ENCODE assay signal across 25 cellular contexts in genomic region chr5:127216906-127217675, GRCh38.
DNase-seq lines count a peak whose midpoint lies in the region; ATAC-seq, FAIRE-seq and TF ChIP-seq lines count a peak whose summit lies in the region.
"Had no signal": no experiment of that assay in that cellular context is flagged by ENCODE, and none has a peak within 500 bp of the region (broad histone marks: within the 10 kb centered on the region; RNA-seq: fewer than 3 reads in every experiment).

No MANE protein-coding gene starts in this region.

- H3F3A ChIP-seq in MM.1S (ENCODE audit: insufficient read depth, low read length), result no peaks in the 10 kb centered on the region

- no peaks in the 10 kb centered on the region for H4K20me1 ChIP-seq in MM.1S (ENCODE audit: insufficient read depth, low read length)

- no peak overlapping the region for H3K27ac Mint-ChIP-seq in T-helper 2 cell treated with Interferon-gamma antibody and Interleukin-4, amounts not matched to agents 5 μg/mL and 100 μg/mL, for 36 hours
- H3K27ac Mint-ChIP-seq: naive B cell had no signal

- in situ Hi-C loops in brain microvascular endothelial cell (cut with HindIII; ENCODE audit: low pct_ligation_motif_present, low sequenced_read_pairs), result no loop called here

- no peak overlapping the region for H4K8ac ChIP-seq in mesendoderm (ENCODE audit: low read depth, low read length)

- ATAC-seq in left cardiac atrium (no peak), HG03354 (IDR thresholded peaks at IDR 0.05; ENCODE audit: poor library complexity, severe bottlenecking, unreplicated experiment) (no peak)
- ATAC-seq: GM12878, Right ventricle myocardium inferior had no signal

- no peak overlapping the region for H2BK120ac ChIP-seq in mesendoderm (ENCODE audit: low read depth, low read length)

- no peaks in the 10 kb centered on the region for H3K9me3 Mint-ChIP-seq in T-helper 2 cell treated with Interferon-gamma antibody and Interleukin-4, amounts not matched to agents 5 μg/mL and 100 μg/mL, for 36 hours

- WGBS in mesendoderm (ENCODE audit: extremely low coverage, insufficient coverage, low lambda C conversion rate), result no CpG with 5 or more reads among the region's 3 CpGs

- H3K4ac ChIP-seq in mesendoderm (ENCODE audit: low read depth, low read length), result no peak overlapping the region

- intact Hi-C loops in left cardiac atrium (cut with DNase I), result no loop called here

- no peak overlapping the region for H3K4me3 Mint-ChIP-seq in T-helper 2 cell treated with Interferon-gamma antibody and Interleukin-4, amounts not matched to agents 5 μg/mL and 100 μg/mL, for 36 hours
- H3K4me3 Mint-ChIP-seq: naive B cell had no signal

- no peaks in the 10 kb centered on the region for H3K79me2 ChIP-seq in mesendoderm (ENCODE audit: control insufficient read depth, insufficient read depth, low read length)
- H3K79me2 ChIP-seq in MM.1S (ENCODE audit: low read length), result no peaks in the 10 kb centered on the region

- H3K27ac ChIP-seq in cardiac muscle cell (no peak overlapping the region), brain microvascular endothelial cell (no peak overlapping the region), mesendoderm (ENCODE audit: low read depth, low read length) (no peak overlapping the region), MM.1S (ENCODE audit: low read length) (no peak overlapping the region)
- H3K27ac ChIP-seq: stomach had no signal

- peaks cover 2% of the 10 kb centered on the region for H3K27me3 Mint-ChIP-seq in T-helper 2 cell treated with Interferon-gamma antibody and Interleukin-4, amounts not matched to agents 5 μg/mL and 100 μg/mL, for 36 hours (ENCODE audit: low read depth)

- H3K9me3 ChIP-seq in cardiac muscle cell (ENCODE audit: low read depth) (no peaks in the 10 kb centered on the region), MM.1S (replicated peaks; ENCODE audit: insufficient read depth, low read length) (no peaks in the 10 kb centered on the region)

- no peak for TF ChIP-seq CTCF in cardiac muscle cell (IDR thresholded peaks at IDR 0.05; ENCODE audit: low read depth, low read length)
- peak; percentile 27 for TF ChIP-seq CTCF in brain microvascular endothelial cell (IDR thresholded peaks at IDR 0.05; ENCODE audit: low read depth, low read length, missing control alignments)
- no peak for TF ChIP-seq CTCF in MM.1S (IDR thresholded peaks at IDR 0.05; ENCODE audit: low read length)

- no peak overlapping the region for H4K5ac ChIP-seq in mesendoderm (ENCODE audit: low read length)

- H3K4me3 ChIP-seq in cardiac muscle cell (no peak overlapping the region), brain microvascular endothelial cell (ENCODE audit: low read depth, low read length) (no peak overlapping the region), mesendoderm (ENCODE audit: low read length) (no peak overlapping the region), MM.1S (ENCODE audit: low read length) (no peak overlapping the region)
- H3K4me3 ChIP-seq: GM12878, stomach had no signal

- H2AFZ ChIP-seq in MM.1S (ENCODE audit: low read length), result no peak overlapping the region

- no peak overlapping the region for H3K4me2 ChIP-seq in mesendoderm (ENCODE audit: low read length)
- no peak overlapping the region for H3K4me2 ChIP-seq in MM.1S (ENCODE audit: low read depth, low read length)

- no peak for FAIRE-seq in urothelium cell line (lab: Jason Lieb, UNC)
- FAIRE-seq: GM12878, small intestine had no signal

- H3K36me3 ChIP-seq in cardiac muscle cell (no peaks in the 10 kb centered on the region), brain microvascular endothelial cell (replicated peaks) (no peaks in the 10 kb centered on the region), mesendoderm (ENCODE audit: control insufficient read depth, insufficient read depth, low read length) (no peaks in the 10 kb centered on the region), MM.1S (replicated peaks; ENCODE audit: insufficient read depth, low read length) (no peaks in the 10 kb centered on the region)
- H3K36me3 ChIP-seq: stomach had no signal

- H3K18ac ChIP-seq in mesendoderm (ENCODE audit: low read length), result no peak overlapping the region

- no peak overlapping the region for H3K23ac ChIP-seq in mesendoderm (ENCODE audit: low read length)

- H2BK5ac ChIP-seq in mesendoderm (ENCODE audit: low read length), result no peak overlapping the region

- H3K4me1 ChIP-seq in cardiac muscle cell (ENCODE audit: low read depth) (no peaks in the 10 kb centered on the region), mesendoderm (ENCODE audit: control insufficient read depth, low read depth, low read length) (no peaks in the 10 kb centered on the region), MM.1S (ENCODE audit: low read length) (no peaks in the 10 kb centered on the region)
- H3K4me1 ChIP-seq: stomach had no signal

- H2AK5ac ChIP-seq in mesendoderm (ENCODE audit: low read length), result no peak overlapping the region

- H2BK15ac ChIP-seq in mesendoderm (replicated peaks; ENCODE audit: low read depth), result no peak overlapping the region

- peak; percentile 13 to 40 for DNase-seq in cardiac muscle cell (ENCODE audit: low read depth in 1 of 2, low spot score in 1 of 2)
- no peak for DNase-seq in left cardiac atrium
- no peak for DNase-seq in brain microvascular endothelial cell
- peak; percentile 48 for DNase-seq in mesendoderm
- DNase-seq in T-helper 2 cell treated with Interferon-gamma antibody and Interleukin-4, amounts not matched to agents 5 μg/mL and 100 μg/mL, for 36 hours (ENCODE audit: low spot score), result no peak
- DNase-seq in urothelium cell line (ENCODE audit: low spot score), result no peak
- no peak for DNase-seq in MM.1S
- DNase-seq: ACHN; activated CD4-positive, alpha-beta T cell treated with anti-CD3 and anti-CD28 coated beads, Interleukin-2, amount 50 U/mL, for 1 hour; activated CD8-positive, alpha-beta memory T cell treated with anti-CD3 and anti-CD28 coated beads, Interleukin-2, amount 50 U/mL, for 48 hours; activated effector memory CD4-positive, alpha-beta T cell treated with anti-CD3 and anti-CD28 coated beads, Interleukin-2, amount 50 U/mL, for 16 hours; C1 segment of cervical spinal cord; central memory CD4-positive, alpha-beta T cell; effector CD8-positive, alpha-beta T cell; GF-D8; HCEC 1CT; naive B cell; NCI-H1694; NCI-H446; small intestine; stimulated activated CD4-positive, alpha-beta T cell treated with anti-CD3 and anti-CD28 coated beads, Interleukin-4, amount 100 ng/mL, for 1 hour; stomach had no signal

- H3K79me1 ChIP-seq in mesendoderm (ENCODE audit: low read length), result no peaks in the 10 kb centered on the region

- H3K4me1 Mint-ChIP-seq in T-helper 2 cell treated with Interferon-gamma antibody and Interleukin-4, amounts not matched to agents 5 μg/mL and 100 μg/mL, for 36 hours (ENCODE audit: low read depth), result no peaks in the 10 kb centered on the region

- H3K9ac ChIP-seq in mesendoderm (ENCODE audit: low read length), result no peak overlapping the region
- H3K9ac ChIP-seq in MM.1S (ENCODE audit: low read length), result no peak overlapping the region

- H3K56ac ChIP-seq in mesendoderm (ENCODE audit: low read length), result no peak overlapping the region

- H3K27me3 ChIP-seq in cardiac muscle cell (no peaks in the 10 kb centered on the region), brain microvascular endothelial cell (replicated peaks) (no peaks in the 10 kb centered on the region), mesendoderm (ENCODE audit: insufficient read depth, low read length, poor library complexity) (no peaks in the 10 kb centered on the region), MM.1S (replicated peaks; ENCODE audit: insufficient read depth, low read length) (no peaks in the 10 kb centered on the region)
- H3K27me3 ChIP-seq: stomach had no signal

- H3K36me3 Mint-ChIP-seq in T-helper 2 cell treated with Interferon-gamma antibody and Interleukin-4, amounts not matched to agents 5 μg/mL and 100 μg/mL, for 36 hours (ENCODE audit: low read depth), result no peaks in the 10 kb centered on the region

- H3K9me2 ChIP-seq in MM.1S (replicated peaks; ENCODE audit: insufficient read depth, low read length), result no peaks in the 10 kb centered on the region

Comparison
In these comparisons a context has a peak if more than half of its experiments do, and no peak if none do; other contexts are left out.
1. DNase-seq: peak in cardiac muscle cell (2 of 2) and mesendoderm (single experiment); none in left cardiac atrium (single experiment), brain microvascular endothelial cell (single experiment), T-helper 2 cell treated with Interferon-gamma antibody and Interleukin-4, amounts not matched to agents 5 μg/mL and 100 μg/mL, for 36 hours (single experiment), urothelium cell line (single experiment) and MM.1S (single experiment).